Comparison of ENCODE assay signal across 8 cellular contexts in the genomic region with DNA sequence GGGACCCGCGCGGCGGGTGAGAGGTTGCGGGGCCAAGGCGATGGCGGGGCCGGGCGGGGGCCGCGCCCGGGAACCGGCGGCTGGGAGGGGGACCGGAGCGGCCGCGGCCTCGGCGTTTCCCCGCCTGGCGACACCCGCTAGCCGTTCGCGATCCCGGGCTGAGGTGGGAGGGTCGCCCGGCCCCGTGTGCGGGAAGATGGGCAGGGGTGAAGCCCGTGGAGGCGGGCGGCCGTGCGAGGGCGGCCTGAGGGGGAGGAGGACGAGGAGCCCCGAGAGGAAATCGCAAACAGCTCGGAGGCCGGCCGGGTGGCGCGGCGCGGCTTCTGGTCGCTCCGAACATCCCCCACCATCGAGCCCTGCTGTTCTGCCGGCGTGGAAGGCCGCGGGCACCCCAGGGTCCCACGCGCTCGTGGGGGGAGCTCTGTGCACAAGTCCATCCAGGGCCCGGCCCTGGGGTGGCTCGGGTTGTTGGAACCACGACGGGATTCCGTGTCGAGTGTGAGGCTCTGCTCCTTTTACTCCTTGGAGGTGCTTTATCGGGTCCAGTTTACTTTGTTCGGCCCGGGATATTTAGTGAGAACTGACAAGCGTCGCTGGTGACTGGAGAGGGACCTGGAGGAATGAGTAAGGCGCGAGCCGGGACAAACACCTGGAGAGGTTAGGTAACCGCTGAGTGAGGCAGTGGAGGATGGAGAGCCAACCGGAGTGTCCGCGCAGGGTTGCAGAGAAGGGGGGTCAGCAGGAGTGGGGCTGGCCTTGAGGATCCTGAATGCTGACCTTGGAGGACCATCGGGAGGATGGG.
DNase-seq lines count a peak whose midpoint lies in the region; ATAC-seq and TF ChIP-seq lines count a peak whose summit lies in the region.

No MANE protein-coding gene starts in this region.

- H3K4me3 ChIP-seq in HL-60 (replicated peaks; ENCODE audit: insufficient read depth, low read length) (peak overlapping the region; percentile 71), skin epidermis (peak overlapping the region; percentile 65 to 94 (median 80))

- ATAC-seq in GM21360 (IDR thresholded peaks at IDR 0.05; ENCODE audit: unreplicated experiment): peak; percentile 46

- H3K27me3 ChIP-seq in HL-60 (ENCODE audit: insufficient read depth, poor library complexity, severe bottlenecking): no peaks in the 10 kb centered on the region

- TF ChIP-seq CTCF in HL-60 (IDR thresholded peaks at IDR 0.05; ENCODE audit: insufficient read depth, low read length): no peak

- DNase-seq in COLO668 (lab: John Stamatoyannopoulos, UW; ENCODE audit: unreplicated experiment) (peak; percentile 58), HL-60 (ENCODE audit: low read depth in 1 of 2, low spot score in 1 of 2) (peak in 1 of 2 experiments; percentile 26), T-helper 9 cell (peak; percentile 24), T47D (ENCODE audit: low read depth in 1 of 2, low spot score in 1 of 2) (peak; percentile 55 to 85), iPS-NIHi11 (ENCODE audit: low spot score) (peak; percentile 73), NCI-H187 treated with DMSO at 0.1 percent for 48 hours (lab: John Stamatoyannopoulos, UW) (no peak)

- no peak overlapping the region for H3K27ac ChIP-seq in HL-60 (replicated peaks)
- peak overlapping the region; percentile 78 to 96 (median 92) for H3K27ac ChIP-seq in skin epidermis

- in situ Hi-C loops in T47D (cut with HindIII; ENCODE audit: low pct_unique_long_range_greater_than_20kb, low sequenced_read_pairs): no loop called here
